In genomic region chr3:140904521-140904920, GRCh38 we compare ENCODE assay signal across 25 cellular contexts.
"Had no signal": no experiment of that assay in that cellular context is flagged by ENCODE, and none has a peak within 500 bp of the region (broad histone marks: within the 10 kb centered on the region; RNA-seq: fewer than 3 reads in every experiment).

No MANE protein-coding gene starts in this region.

- H3K27ac Mint-ChIP-seq: activated B cell treated with CpG ODN at 0.5 μM for 24 hours; activated CD4-positive, alpha-beta T cell treated with anti-CD3 and anti-CD28 coated beads for 36 hours; activated naive CD8-positive, alpha-beta T cell treated with anti-CD3 and anti-CD28 coated beads for 36 hours; activated T-cell treated with anti-CD3 and anti-CD28 coated beads, Interleukin-2, amount 50 U/mL, for 24 hours; activated T-helper 17 cell treated with anti-CD3 and anti-CD28 coated beads, Interleukin-2, amount 50 U/mL, for 72 hours; effector memory CD8-positive, alpha-beta T cell; immature natural killer cell; natural killer cell; stimulated activated naive B cell treated with anti-CD40 and anti-IgM and Interleukin-4, amounts not matched to agents 10 μg/mL and 1 μg/mL and 100 μg/mL, for 72 hours had no signal

- H3K4me1 ChIP-seq: colonic mucosa, left lung, uterus had no signal

- H3K4me3 Mint-ChIP-seq: activated B cell treated with CpG ODN at 0.5 μM for 24 hours; activated CD4-positive, alpha-beta T cell treated with anti-CD3 and anti-CD28 coated beads for 36 hours; activated naive CD8-positive, alpha-beta T cell treated with anti-CD3 and anti-CD28 coated beads for 36 hours; activated T-cell treated with anti-CD3 and anti-CD28 coated beads, Interleukin-2, amount 50 U/mL, for 24 hours; activated T-helper 17 cell treated with anti-CD3 and anti-CD28 coated beads, Interleukin-2, amount 50 U/mL, for 72 hours; effector memory CD8-positive, alpha-beta T cell; immature natural killer cell; natural killer cell; stimulated activated naive B cell treated with anti-CD40 and anti-IgM and Interleukin-4, amounts not matched to agents 10 μg/mL and 1 μg/mL and 100 μg/mL, for 72 hours had no signal

- H3K9me3 Mint-ChIP-seq: activated B cell treated with CpG ODN at 0.5 μM for 24 hours; activated naive CD8-positive, alpha-beta T cell treated with anti-CD3 and anti-CD28 coated beads for 36 hours; activated T-cell treated with anti-CD3 and anti-CD28 coated beads, Interleukin-2, amount 50 U/mL, for 24 hours; activated T-helper 17 cell treated with anti-CD3 and anti-CD28 coated beads, Interleukin-2, amount 50 U/mL, for 72 hours; effector memory CD8-positive, alpha-beta T cell; immature natural killer cell; natural killer cell; stimulated activated naive B cell treated with anti-CD40 and anti-IgM and Interleukin-4, amounts not matched to agents 10 μg/mL and 1 μg/mL and 100 μg/mL, for 72 hours had no signal

- ATAC-seq: activated CD4-positive, alpha-beta T cell treated with anti-CD3 and anti-CD28 coated beads for 36 hours; activated T-helper 17 cell treated with anti-CD3 and anti-CD28 coated beads, Interleukin-2, amount 50 U/mL, for 72 hours; effector memory CD8-positive, alpha-beta T cell; esophagus mucosa; left lung; natural killer cell; stimulated activated naive B cell treated with anti-CD40 and anti-IgM and Interleukin-4, amounts not matched to agents 10 μg/mL and 1 μg/mL and 100 μg/mL, for 72 hours had no signal

- H3K27me3 Mint-ChIP-seq: activated CD4-positive, alpha-beta T cell treated with anti-CD3 and anti-CD28 coated beads for 36 hours; activated naive CD8-positive, alpha-beta T cell treated with anti-CD3 and anti-CD28 coated beads for 36 hours; activated T-cell treated with anti-CD3 and anti-CD28 coated beads, Interleukin-2, amount 50 U/mL, for 24 hours had no signal

- H3K4me1 Mint-ChIP-seq: activated B cell treated with CpG ODN at 0.5 μM for 24 hours; activated CD4-positive, alpha-beta T cell treated with anti-CD3 and anti-CD28 coated beads for 36 hours; activated naive CD8-positive, alpha-beta T cell treated with anti-CD3 and anti-CD28 coated beads for 36 hours; activated T-helper 17 cell treated with anti-CD3 and anti-CD28 coated beads, Interleukin-2, amount 50 U/mL, for 72 hours; immature natural killer cell; natural killer cell; stimulated activated naive B cell treated with anti-CD40 and anti-IgM and Interleukin-4, amounts not matched to agents 10 μg/mL and 1 μg/mL and 100 μg/mL, for 72 hours had no signal

- H3K36me3 ChIP-seq: colonic mucosa, left lung, uterus had no signal

- H3K27ac ChIP-seq: colonic mucosa, dorsolateral prefrontal cortex, hepatocyte, left lung, uterus had no signal

- H3K36me3 Mint-ChIP-seq: activated naive CD8-positive, alpha-beta T cell treated with anti-CD3 and anti-CD28 coated beads for 36 hours; immature natural killer cell; natural killer cell; stimulated activated naive B cell treated with anti-CD40 and anti-IgM and Interleukin-4, amounts not matched to agents 10 μg/mL and 1 μg/mL and 100 μg/mL, for 72 hours had no signal

- FAIRE-seq: astrocyte, endothelial cell of umbilical vein had no signal

- DNase-seq: activated B cell treated with CpG ODN at 0.5 μM for 24 hours; activated CD4-positive, alpha-beta T cell treated with anti-CD3 and anti-CD28 coated beads for 36 hours; activated CD4-positive, alpha-beta T cell treated with anti-CD3 and anti-CD28 coated beads, Interleukin-2, amount 50 U/mL, for 4 hours; activated CD8-positive, alpha-beta memory T cell treated with anti-CD3 and anti-CD28 coated beads for 24 hours; activated CD8-positive, alpha-beta memory T cell treated with anti-CD3 and anti-CD28 coated beads, Interleukin-2, amount 50 U/mL, for 4 hours; activated naive CD8-positive, alpha-beta T cell treated with anti-CD3 and anti-CD28 coated beads for 36 hours; activated T-cell treated with anti-CD3 and anti-CD28 coated beads, Interleukin-2, amount 50 U/mL, for 24 hours; colonic mucosa; dorsolateral prefrontal cortex; effector memory CD8-positive, alpha-beta T cell; foreskin melanocyte; immature natural killer cell; left lung; midbrain; natural killer cell; stimulated activated CD4-positive, alpha-beta T cell treated with anti-CD3 and anti-CD28 coated beads, Interleukin-2, amount 100 ng/mL, for 48 hours; stimulated activated CD8-positive, alpha-beta memory T cell treated with anti-CD3 and anti-CD28 coated beads, Interleukin-4, amount 100 ng/mL, for 48 hours; stimulated activated naive B cell treated with anti-CD40 and anti-IgM and Interleukin-4, amounts not matched to agents 10 μg/mL and 1 μg/mL and 100 μg/mL, for 72 hours; trophoblast cell; uterus had no signal

- H3K9me3 ChIP-seq: colonic mucosa, left lung, uterus had no signal

- H3K27me3 ChIP-seq: colonic mucosa, dorsolateral prefrontal cortex, hepatocyte, left lung, uterus had no signal

- H3K4me3 ChIP-seq: colonic mucosa, dorsolateral prefrontal cortex, hepatocyte, left lung, uterus had no signal
